ENCODE assay signal across 19 cellular contexts in genomic region chr2:86015006-86015405, GRCh38.
"Had no signal": no experiment of that assay in that cellular context is flagged by ENCODE, and none has a peak within 500 bp of the region (broad histone marks: within the 10 kb centered on the region; RNA-seq: fewer than 3 reads in every experiment).

No MANE protein-coding gene starts in this region.

- H3K27ac ChIP-seq: ascending aorta, breast epithelium, dorsolateral prefrontal cortex, gastroesophageal sphincter, heart right ventricle, right lobe of liver, tibial nerve, uterus had no signal

- H3K27me3 Mint-ChIP-seq: T-cell had no signal

- H3K36me3 ChIP-seq: ascending aorta, breast epithelium, gastroesophageal sphincter, heart right ventricle, right lobe of liver, tibial nerve, uterus had no signal

- H3K4me3 Mint-ChIP-seq: activated CD8-positive, alpha-beta T cell treated with anti-CD3 and anti-CD28 coated beads, Interleukin-2, amount 10 ng/mL, durations not matched to agents 7 days and 5 days; neural crest cell; T-cell had no signal

- DNase-seq: activated CD8-positive, alpha-beta memory T cell treated with anti-CD3 and anti-CD28 coated beads, Interleukin-2, amount 50 U/mL, for 4 hours; activated CD8-positive, alpha-beta T cell treated with anti-CD3 and anti-CD28 coated beads, Interleukin-2, amount 10 ng/mL, durations not matched to agents 7 days and 5 days; activated naive CD4-positive, alpha-beta T cell treated with Interleukin-2 at 50 U/mL for 16 hours; erythroblast; heart right ventricle; left colon; midbrain; stimulated activated CD4-positive, alpha-beta T cell treated with anti-CD3 and anti-CD28 coated beads, Interleukin-1b, Interleukin-23, amount 100 ng/mL, for 48 hours; T-cell; T-helper 9 cell had no signal

- ATAC-seq: activated CD8-positive, alpha-beta T cell treated with anti-CD3 and anti-CD28 coated beads, Interleukin-2, amount 10 ng/mL, durations not matched to agents 7 days and 5 days; gastroesophageal sphincter; heart right ventricle; left colon; right lobe of liver; T-cell had no signal

- H3K9me3 ChIP-seq: right lobe of liver, uterus had no signal

- H3K27me3 ChIP-seq: ascending aorta, breast epithelium, dorsolateral prefrontal cortex, gastroesophageal sphincter, right lobe of liver, tibial nerve, uterus had no signal

- H3K4me3 ChIP-seq: ascending aorta, breast epithelium, dorsolateral prefrontal cortex, gastroesophageal sphincter, heart right ventricle, lung, right lobe of liver, tibial nerve, uterus had no signal

- H3K4me1 ChIP-seq: ascending aorta, breast epithelium, right lobe of liver had no signal
